Comparison of ENCODE assay signal across 21 cellular contexts in genomic region chr11:17008099-17008498, GRCh38. TPM values are rescaled to one million over a fixed set of nuclear protein-coding genes. Genes with fewer than 3 reads are reported as not detected.
DNase-seq lines count a peak whose midpoint lies in the region; ATAC-seq, FAIRE-seq and TF ChIP-seq lines count a peak whose summit lies in the region.
"Had no signal": no experiment of that assay in that cellular context is flagged by ENCODE, and none has a peak within 500 bp of the region (broad histone marks: within the 10 kb centered on the region; RNA-seq: fewer than 3 reads in every experiment).

No MANE protein-coding gene starts in this region.

- TF ChIP-seq POLR2A in stomach (IDR thresholded peaks at IDR 0.05) = no peak

- 76 to 82% methylated on average over 3 of the region's 3 CpGs for WGBS in pancreas, 2 donors
- 83 to 98% (median 95%) methylated on average over 3 of the region's 3 CpGs for WGBS in stomach, 5 donors

- peaks cover 0 to 24% (median 7%) of the 10 kb centered on the region in 3 donors for H3K4me1 ChIP-seq in pancreas
- peaks cover 0 to 53% (median 39%) of the 10 kb centered on the region in 4 donors for H3K4me1 ChIP-seq in stomach

- ATAC-seq in left colon (peak; percentile 62), pancreas (peak; percentile 49 to 77 (median 68))

- no peak overlapping the region for H3K4me3 ChIP-seq in pancreas
- no peak overlapping the region for H3K4me3 ChIP-seq in stomach
- H3K4me3 ChIP-seq: PC-9 had no signal

- TF ChIP-seq CTCF in pancreas (IDR thresholded peaks at IDR 0.05) (no peak), stomach (IDR thresholded peaks at IDR 0.05) (no peak)

- DNase-seq in activated effector memory CD4-positive, alpha-beta T cell treated with anti-CD3 and anti-CD28 coated beads, Interleukin-2, amount 50 U/mL, for 16 hours = peak; percentile 4
- DNase-seq in activated effector memory CD4-positive, alpha-beta T cell treated with Interleukin-2 at 50 U/mL for 16 hours = no peak
- peak in 1 of 2 donors; percentile 45 for DNase-seq in left colon
- peak in 5 of 6 donors; percentile 47 to 83 (median 81) for DNase-seq in pancreas
- peak; percentile 71 for DNase-seq in stomach
- DNase-seq in SK-N-DZ (ENCODE audit: low spot score) = no peak
- no peak for DNase-seq in NCI-H69 (lab: John Stamatoyannopoulos, UW)
- no peak for DNase-seq in AG08396 (ENCODE audit: low spot score)
- DNase-seq: 8988T; CD4-positive, CD25-positive, alpha-beta regulatory T cell; GDM1; H7; HFFc6; IMR-90; NCI-H1417 treated with DMSO at 0.1 percent for 48 hours; NCI-H1930; NCI-H345; NCI-H524 treated with DMSO at 0.1 percent for 48 hours had no signal

- H3K27me3 ChIP-seq in pancreas = no peaks in the 10 kb centered on the region
- H3K27me3 ChIP-seq in stomach = peaks cover 0 to under 1% (median 0%) of the 10 kb centered on the region in 3 donors

- peak overlapping the region in 3 of 4 donors; percentile 2 to 22 (median 10) for H3K27ac ChIP-seq in pancreas
- H3K27ac ChIP-seq in stomach = peak overlapping the region in 1 of 5 donors; percentile 10
- H3K27ac ChIP-seq: PC-9, RWPE1 had no signal

- intact Hi-C loops in left colon (cut with DNase I, micrococcal nuclease) (no loop called here), pancreas (cut with DNase I) (no loop called here), stomach (cut with DNase I; ENCODE audit: low total_unique reads) (no loop called here)

- TF ChIP-seq EP300 in stomach (IDR thresholded peaks at IDR 0.05) = no peak

- no peaks in the 10 kb centered on the region for H3K9me3 ChIP-seq in pancreas
- H3K9me3 ChIP-seq in stomach = no peaks in the 10 kb centered on the region
- H3K9me3 ChIP-seq: Caco-2 had no signal

- FAIRE-seq in pancreas (lab: Jason Lieb, UNC) = no peak

- H3K36me3 ChIP-seq in pancreas (no peaks in the 10 kb centered on the region), stomach (no peaks in the 10 kb centered on the region)

RNA-seq across cellular contexts. Expression of gene PLEKHA7, which starts 6.1 kb away (rescaled TPM):
- 100 to 1,000 TPM in 1 of 2 donors, 10 to 100 TPM in 1; 81.3 to 110 TPM for total RNA-seq in left colon
- total RNA-seq in pancreas = 10 to 100 TPM; 14.9 to 29.9 (median 20.0) TPM
- 10 to 100 TPM; 18.7 to 21.3 TPM for polyA plus RNA-seq in pancreas
- total RNA-seq in stomach = 10 to 100 TPM; 31.2 to 82.3 (median 69.2) TPM
- polyA plus RNA-seq in stomach = 10 to 100 TPM; 12.8 to 20.5 (median 18.0) TPM
- 1.2 and 3.6 TPM in 2 replicates for polyA plus RNA-seq in SK-N-DZ (2014; cell fraction: cytosol; rRNA removed)
- 8.2 and 9.8 TPM in 2 replicates for polyA plus RNA-seq in SK-N-DZ (2014; cell fraction: nucleus; rRNA removed)
- total RNA-seq: IMR-90 had no signal

Comparison
In these comparisons a context has a peak if more than half of its experiments do, and no peak if none do; other contexts are left out.
1. DNase-seq: peak in activated effector memory CD4-positive, alpha-beta T cell treated with anti-CD3 and anti-CD28 coated beads, Interleukin-2, amount 50 U/mL, for 16 hours (single experiment), pancreas (5 of 6) and stomach (single experiment); none in activated effector memory CD4-positive, alpha-beta T cell treated with Interleukin-2 at 50 U/mL for 16 hours (single experiment), SK-N-DZ (single experiment), NCI-H69 (single experiment) and AG08396 (single experiment).